ENCODE assay signal across 21 cellular contexts in the genomic region with DNA sequence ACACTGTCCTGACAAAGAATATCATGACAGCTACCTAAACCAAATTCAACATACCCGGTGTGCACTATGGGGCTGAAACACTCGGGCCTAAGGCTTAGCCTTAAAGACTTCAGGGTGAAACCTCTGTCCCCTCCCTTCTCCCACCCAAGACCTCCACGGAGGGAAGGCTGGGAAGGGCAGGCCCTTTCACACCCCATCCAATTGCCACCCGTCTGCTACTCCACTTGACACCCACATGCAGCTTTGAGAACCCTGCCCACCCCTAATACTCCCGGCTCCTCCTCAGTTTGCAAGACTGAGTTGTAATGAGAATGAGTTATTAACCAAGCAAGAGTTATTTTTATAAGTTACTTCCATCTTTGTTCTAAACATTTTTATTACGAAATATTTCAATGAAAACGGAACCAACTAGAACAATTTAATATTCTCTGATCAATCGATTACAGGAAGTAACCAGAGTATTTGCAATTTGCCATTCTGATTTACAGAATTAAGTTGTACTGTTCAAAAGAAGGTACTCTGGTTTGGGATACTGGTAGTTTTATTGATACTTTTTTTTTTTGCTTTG. TPM values are rescaled to one million over a fixed set of nuclear protein-coding genes. Genes with fewer than 3 reads are reported as not detected.
DNase-seq lines count a peak whose midpoint lies in the region; ATAC-seq and TF ChIP-seq lines count a peak whose summit lies in the region.
"Had no signal": no experiment of that assay in that cellular context is flagged by ENCODE, and none has a peak within 500 bp of the region (broad histone marks: within the 10 kb centered on the region; RNA-seq: fewer than 3 reads in every experiment).

No MANE protein-coding gene starts in this region.

- CTCF ChIA-PET in CD8-positive, alpha-beta memory T cell (lab: Charles Lee), result interaction anchor here (1.2 to 1.3 kb wide), 2 partner anchors 59 to 74 kb away, joined by 3 read pairs; no protein-coding TSS in a partner anchor
- CTCF ChIA-PET in activated naive CD4-positive, alpha-beta T cell treated with anti-CD3 and anti-CD28 coated beads for 36 hours (lab: Charles Lee), result no interaction called here

- H3K27me3 ChIP-seq in BLaER1 treated with 17β-estradiol and CSF1 and Interleukin-3, amounts not matched to agents 10 nM and 100 nM, result no peaks in the 10 kb centered on the region
- no peaks in the 10 kb centered on the region for H3K27me3 ChIP-seq in CD8-positive, alpha-beta memory T cell (ENCODE audit: insufficient read depth, low read length, poor library complexity, severe bottlenecking)
- H3K27me3 ChIP-seq: esophagus squamous epithelium, MG63, stomach, transverse colon had no signal

- H3K36me3 Mint-ChIP-seq in CD8-positive, alpha-beta memory T cell, result peaks cover 0 to 15% (median 0%) of the 10 kb centered on the region in 3 donors
- no peaks in the 10 kb centered on the region for H3K36me3 Mint-ChIP-seq in natural killer cell treated with Interleukin-12 subunit alpha and Interleukin-12 subunit beta and Interleukin-15 and Interleukin-18, amount 100 ng/mL, for 72 hours
- H3K36me3 Mint-ChIP-seq in activated naive CD4-positive, alpha-beta T cell treated with anti-CD3 and anti-CD28 coated beads for 36 hours (ENCODE audit: low read depth), result peaks cover 4% of the 10 kb centered on the region
- no peaks in the 10 kb centered on the region for H3K36me3 Mint-ChIP-seq in T-helper 17 cell (ENCODE audit: low read depth)

- H3K4me3 Mint-ChIP-seq in CD8-positive, alpha-beta memory T cell, result peak overlapping the region in 5 of 7 donors; percentile 14 to 90 (median 78)
- peak overlapping the region; percentile 67 for H3K4me3 Mint-ChIP-seq in natural killer cell treated with Interleukin-12 subunit alpha and Interleukin-12 subunit beta and Interleukin-15 and Interleukin-18, amount 100 ng/mL, for 72 hours
- H3K4me3 Mint-ChIP-seq in activated naive CD4-positive, alpha-beta T cell treated with anti-CD3 and anti-CD28 coated beads for 36 hours, result no peak overlapping the region
- no peak overlapping the region for H3K4me3 Mint-ChIP-seq in T-helper 17 cell

- peaks cover 0 to 5% of the 10 kb centered on the region in 2 donors for H3K27me3 Mint-ChIP-seq in CD8-positive, alpha-beta memory T cell
- no peaks in the 10 kb centered on the region for H3K27me3 Mint-ChIP-seq in natural killer cell treated with Interleukin-12 subunit alpha and Interleukin-12 subunit beta and Interleukin-15 and Interleukin-18, amount 100 ng/mL, for 72 hours
- H3K27me3 Mint-ChIP-seq in activated naive CD4-positive, alpha-beta T cell treated with anti-CD3 and anti-CD28 coated beads for 36 hours (ENCODE audit: low read depth), result no peaks in the 10 kb centered on the region
- no peaks in the 10 kb centered on the region for H3K27me3 Mint-ChIP-seq in T-helper 17 cell
- H3K27me3 Mint-ChIP-seq: effector memory CD8-positive, alpha-beta T cell had no signal

- TF ChIP-seq CTCF in VCaP (conservative IDR thresholded peaks at IDR 0.05), result no peak

- H3K4me1 Mint-ChIP-seq in CD8-positive, alpha-beta memory T cell, result peaks cover 48 to 65% (median 49%) of the 10 kb centered on the region in 3 donors
- H3K4me1 Mint-ChIP-seq in natural killer cell treated with Interleukin-12 subunit alpha and Interleukin-12 subunit beta and Interleukin-15 and Interleukin-18, amount 100 ng/mL, for 72 hours (ENCODE audit: low read depth in 2 of 2), result peaks cover 40% of the 10 kb centered on the region in 2 donors
- H3K4me1 Mint-ChIP-seq in activated naive CD4-positive, alpha-beta T cell treated with anti-CD3 and anti-CD28 coated beads for 36 hours (ENCODE audit: low read depth), result peaks cover 59% of the 10 kb centered on the region
- peaks cover 37% of the 10 kb centered on the region for H3K4me1 Mint-ChIP-seq in T-helper 17 cell

- peak overlapping the region in 6 of 11 experiments; percentile 97 to 99 (median 99); a peak in 8 of 22 replicates for H3K4me2 ChIP-seq in BLaER1 treated with 17β-estradiol and CSF1 and Interleukin-3, amounts not matched to agents 10 nM and 100 nM

- H3K27ac Mint-ChIP-seq in CD8-positive, alpha-beta memory T cell, result peak overlapping the region in 3 of 8 donors; percentile 23 to 89 (median 85)
- peak overlapping the region in 1 of 2 donors; percentile 73 for H3K27ac Mint-ChIP-seq in natural killer cell treated with Interleukin-12 subunit alpha and Interleukin-12 subunit beta and Interleukin-15 and Interleukin-18, amount 100 ng/mL, for 72 hours
- no peak overlapping the region for H3K27ac Mint-ChIP-seq in activated naive CD4-positive, alpha-beta T cell treated with anti-CD3 and anti-CD28 coated beads for 36 hours
- no peak overlapping the region for H3K27ac Mint-ChIP-seq in T-helper 17 cell

- peaks cover 44 to 60% (median 50%) of the 10 kb centered on the region in 10 experiments for H3K4me1 ChIP-seq in BLaER1 treated with 17β-estradiol and CSF1 and Interleukin-3, amounts not matched to agents 10 nM and 100 nM
- H3K4me1 ChIP-seq in CD8-positive, alpha-beta memory T cell (ENCODE audit: insufficient read depth, low read length), result peaks cover 31% of the 10 kb centered on the region

- H3K4me3 ChIP-seq in BLaER1 treated with 17β-estradiol and CSF1 and Interleukin-3, amounts not matched to agents 10 nM and 100 nM, result no peak overlapping the region
- no peak overlapping the region for H3K4me3 ChIP-seq in CD8-positive, alpha-beta memory T cell (ENCODE audit: low read length)
- H3K4me3 ChIP-seq: esophagus squamous epithelium, MG63, transverse colon had no signal

- no peak overlapping the region; a peak in 1 of 22 replicates for H3K9ac ChIP-seq in BLaER1 treated with 17β-estradiol and CSF1 and Interleukin-3, amounts not matched to agents 10 nM and 100 nM

- no peak overlapping the region for H3K27ac ChIP-seq in BLaER1 treated with 17β-estradiol and CSF1 and Interleukin-3, amounts not matched to agents 10 nM and 100 nM
- no peak overlapping the region for H3K27ac ChIP-seq in CD8-positive, alpha-beta memory T cell (ENCODE audit: low read depth, low read length)
- peak overlapping the region; percentile 65; the same call in 1 of the 2 replicates for H3K27ac ChIP-seq in VCaP
- H3K27ac ChIP-seq: esophagus squamous epithelium, stomach, transverse colon had no signal

- peaks cover 4 to 44% (median 20%) of the 10 kb centered on the region in 11 experiments; a peak in 15 of 22 replicates for H3K36me3 ChIP-seq in BLaER1 treated with 17β-estradiol and CSF1 and Interleukin-3, amounts not matched to agents 10 nM and 100 nM
- no peaks in the 10 kb centered on the region for H3K36me3 ChIP-seq in CD8-positive, alpha-beta memory T cell (ENCODE audit: insufficient read depth, low read length)
- H3K36me3 ChIP-seq: esophagus squamous epithelium, stomach, transverse colon had no signal

- no peaks in the 10 kb centered on the region for H3K9me3 Mint-ChIP-seq in CD8-positive, alpha-beta memory T cell
- no peaks in the 10 kb centered on the region for H3K9me3 Mint-ChIP-seq in natural killer cell treated with Interleukin-12 subunit alpha and Interleukin-12 subunit beta and Interleukin-15 and Interleukin-18, amount 100 ng/mL, for 72 hours
- no peaks in the 10 kb centered on the region for H3K9me3 Mint-ChIP-seq in activated naive CD4-positive, alpha-beta T cell treated with anti-CD3 and anti-CD28 coated beads for 36 hours
- H3K9me3 Mint-ChIP-seq: effector memory CD8-positive, alpha-beta T cell had no signal

- intact Hi-C loops in activated naive CD4-positive, alpha-beta T cell treated with anti-CD3 and anti-CD28 coated beads for 36 hours (cut with micrococcal nuclease), result no loop called here

- ATAC-seq in natural killer cell treated with Interleukin-12 subunit alpha and Interleukin-12 subunit beta and Interleukin-15 and Interleukin-18, amount 100 ng/mL, for 72 hours, result no peak
- ATAC-seq in T-helper 17 cell, result no peak
- ATAC-seq: effector memory CD8-positive, alpha-beta T cell had no signal

- H3K9me3 ChIP-seq in BLaER1 treated with 17β-estradiol and CSF1 and Interleukin-3, amounts not matched to agents 10 nM and 100 nM (replicated peaks in 1 of 11), result no peaks in the 10 kb centered on the region
- no peaks in the 10 kb centered on the region for H3K9me3 ChIP-seq in CD8-positive, alpha-beta memory T cell (ENCODE audit: low read length)
- H3K9me3 ChIP-seq in T-helper 17 cell (ENCODE audit: control insufficient read depth, low read length, poor library complexity, severe bottlenecking), result no peaks in the 10 kb centered on the region
- H3K9me3 ChIP-seq: esophagus squamous epithelium, MG63, stomach, transverse colon had no signal

- no peak for DNase-seq in CD8-positive, alpha-beta memory T cell
- no peak for DNase-seq in natural killer cell treated with Interleukin-12 subunit alpha and Interleukin-12 subunit beta and Interleukin-15 and Interleukin-18, amount 100 ng/mL, for 72 hours (ENCODE audit: low spot score)
- no peak for DNase-seq in activated naive CD4-positive, alpha-beta T cell treated with anti-CD3 and anti-CD28 coated beads for 36 hours
- no peak for DNase-seq in T-helper 17 cell
- no peak for DNase-seq in NCI-H524 treated with DMSO at 0.1 percent for 48 hours (lab: John Stamatoyannopoulos, UW)
- no peak for DNase-seq in foreskin melanocyte
- DNase-seq: activated CD4-positive, alpha-beta T cell treated with anti-CD3 and anti-CD28 coated beads, Interleukin-2, amount 50 U/mL, for 1 hour; activated naive CD4-positive, alpha-beta T cell treated with anti-CD3 and anti-CD28 coated beads, Interleukin-2, amount 50 U/mL, for 16 hours; COR-L47; effector memory CD8-positive, alpha-beta T cell; esophagus squamous epithelium; mammary epithelial cell; MG63; NCI-H1417 treated with DMSO at 0.1 percent for 48 hours; NCI-H69; Right ventricle myocardium superior; stimulated activated CD4-positive, alpha-beta T cell treated with anti-CD3 and anti-CD28 coated beads, Interleukin-2, amount 100 ng/mL, for 24 hours; stomach; transverse colon had no signal

- POLR2A ChIA-PET in CD8-positive, alpha-beta memory T cell (lab: Charles Lee), result no interaction called here

- peaks cover 60 to 67% (median 65%) of the 10 kb centered on the region in 11 experiments for H4K20me1 ChIP-seq in BLaER1 treated with 17β-estradiol and CSF1 and Interleukin-3, amounts not matched to agents 10 nM and 100 nM

RNA-seq across cellular contexts. Expression of a gene that starts 3.7 kb away (rescaled TPM):
- total RNA-seq in CD8-positive, alpha-beta memory T cell, result 10 to 100 TPM; 20.5 to 21.0 TPM
- polyA plus RNA-seq in CD8-positive, alpha-beta memory T cell, result 1.4 TPM
- total RNA-seq in natural killer cell treated with Interleukin-12 subunit alpha and Interleukin-12 subunit beta and Interleukin-15 and Interleukin-18, amount 100 ng/mL, for 72 hours, result 10 to 100 TPM; 22.2 to 53.6 TPM
- 10 to 100 TPM; 15.0 to 15.4 TPM for total RNA-seq in activated naive CD4-positive, alpha-beta T cell treated with anti-CD3 and anti-CD28 coated beads for 36 hours
- total RNA-seq in T-helper 17 cell, result 10 to 100 TPM; 17.8 to 19.5 TPM

Comparison
In these comparisons a context has a peak if more than half of its experiments do, and no peak if none do; other contexts are left out.
1. H3K4me3 Mint-ChIP-seq: peak in CD8-positive, alpha-beta memory T cell (5 of 7) and natural killer cell treated with Interleukin-12 subunit alpha and Interleukin-12 subunit beta and Interleukin-15 and Interleukin-18, amount 100 ng/mL, for 72 hours (single experiment); none in activated naive CD4-positive, alpha-beta T cell treated with anti-CD3 and anti-CD28 coated beads for 36 hours (single experiment) and T-helper 17 cell (single experiment).